In genomic region chr17:17021194-17021863, GRCh38 we compare ENCODE assay signal across 12 cellular contexts. TPM values are rescaled to one million over a fixed set of nuclear protein-coding genes. Genes with fewer than 3 reads are reported as not detected.
DNase-seq lines count a peak whose midpoint lies in the region; ATAC-seq and TF ChIP-seq lines count a peak whose summit lies in the region.
"Had no signal": no experiment of that assay in that cellular context is flagged by ENCODE, and none has a peak within 500 bp of the region (broad histone marks: within the 10 kb centered on the region; RNA-seq: fewer than 3 reads in every experiment).

No MANE protein-coding gene starts in this region.

- ATAC-seq in Right ventricle myocardium superior (ENCODE audit: poor library complexity): peak; percentile 86
- no peak for ATAC-seq in effector memory CD8-positive, alpha-beta T cell (replicated peaks)
- ATAC-seq: foreskin keratinocyte; stimulated activated memory B cell treated with anti-CD40 and anti-IgM and Interleukin-4, amounts not matched to agents 10 μg/mL and 1 μg/mL and 100 μg/mL, for 72 hours had no signal

- no peak overlapping the region for H3K4me3 ChIP-seq in neural progenitor cell

- peaks cover 7% of the 10 kb centered on the region for H3K27me3 Mint-ChIP-seq in neural progenitor cell (ENCODE audit: insufficient read depth, low read depth)
- no peaks in the 10 kb centered on the region for H3K27me3 Mint-ChIP-seq in effector memory CD8-positive, alpha-beta T cell
- peaks cover 2% of the 10 kb centered on the region for H3K27me3 Mint-ChIP-seq in T-helper 2 cell treated with Interferon-gamma antibody and Interleukin-4, amounts not matched to agents 5 μg/mL and 100 μg/mL, for 36 hours (ENCODE audit: low read depth)
- H3K27me3 Mint-ChIP-seq: activated naive CD8-positive, alpha-beta T cell; stimulated activated memory B cell treated with anti-CD40 and anti-IgM and Interleukin-4, amounts not matched to agents 10 μg/mL and 1 μg/mL and 100 μg/mL, for 72 hours had no signal

- H3F3A ChIP-seq in neural progenitor cell (ENCODE audit: low read depth): no peaks in the 10 kb centered on the region

- no peaks in the 10 kb centered on the region for H3K36me3 ChIP-seq in neural progenitor cell

- H3K27ac ChIP-seq in neural progenitor cell: no peak overlapping the region
- H3K27ac ChIP-seq: foreskin keratinocyte had no signal

- no peaks in the 10 kb centered on the region for H3K36me3 Mint-ChIP-seq in neural progenitor cell
- peaks cover 4% of the 10 kb centered on the region for H3K36me3 Mint-ChIP-seq in effector memory CD8-positive, alpha-beta T cell (ENCODE audit: insufficient read depth)
- no peaks in the 10 kb centered on the region for H3K36me3 Mint-ChIP-seq in T-helper 2 cell treated with Interferon-gamma antibody and Interleukin-4, amounts not matched to agents 5 μg/mL and 100 μg/mL, for 36 hours (ENCODE audit: low read depth)
- H3K36me3 Mint-ChIP-seq: activated naive CD8-positive, alpha-beta T cell; stimulated activated memory B cell treated with anti-CD40 and anti-IgM and Interleukin-4, amounts not matched to agents 10 μg/mL and 1 μg/mL and 100 μg/mL, for 72 hours had no signal

- peaks cover 7% of the 10 kb centered on the region for H3K4me1 Mint-ChIP-seq in neural progenitor cell
- H3K4me1 Mint-ChIP-seq in effector memory CD8-positive, alpha-beta T cell (ENCODE audit: low read depth in 2 of 2): peaks cover 20% of the 10 kb centered on the region in 2 donors
- peaks cover 14% of the 10 kb centered on the region for H3K4me1 Mint-ChIP-seq in T-helper 2 cell treated with Interferon-gamma antibody and Interleukin-4, amounts not matched to agents 5 μg/mL and 100 μg/mL, for 36 hours (ENCODE audit: low read depth)

- intact Hi-C loops in Right ventricle myocardium superior (cut with DNase I): no loop called here

- TF ChIP-seq CTCF in neural progenitor cell (IDR thresholded peaks at IDR 0.05): no peak

- no peaks in the 10 kb centered on the region for H3K9me3 ChIP-seq in neural progenitor cell (ENCODE audit: low read depth)

- no peaks in the 10 kb centered on the region for H3K27me3 ChIP-seq in neural progenitor cell
- H3K27me3 ChIP-seq: foreskin keratinocyte had no signal

- H3K27ac Mint-ChIP-seq in neural progenitor cell: no peak overlapping the region
- no peak overlapping the region for H3K27ac Mint-ChIP-seq in effector memory CD8-positive, alpha-beta T cell
- no peak overlapping the region for H3K27ac Mint-ChIP-seq in T-helper 2 cell treated with Interferon-gamma antibody and Interleukin-4, amounts not matched to agents 5 μg/mL and 100 μg/mL, for 36 hours
- H3K27ac Mint-ChIP-seq: activated naive CD8-positive, alpha-beta T cell; stimulated activated memory B cell treated with anti-CD40 and anti-IgM and Interleukin-4, amounts not matched to agents 10 μg/mL and 1 μg/mL and 100 μg/mL, for 72 hours had no signal

- H3K9me3 Mint-ChIP-seq in neural progenitor cell: no peaks in the 10 kb centered on the region
- no peaks in the 10 kb centered on the region for H3K9me3 Mint-ChIP-seq in effector memory CD8-positive, alpha-beta T cell
- no peaks in the 10 kb centered on the region for H3K9me3 Mint-ChIP-seq in T-helper 2 cell treated with Interferon-gamma antibody and Interleukin-4, amounts not matched to agents 5 μg/mL and 100 μg/mL, for 36 hours
- H3K9me3 Mint-ChIP-seq: stimulated activated memory B cell treated with anti-CD40 and anti-IgM and Interleukin-4, amounts not matched to agents 10 μg/mL and 1 μg/mL and 100 μg/mL, for 72 hours had no signal

- no peak overlapping the region for H3K4me3 Mint-ChIP-seq in neural progenitor cell
- no peak overlapping the region for H3K4me3 Mint-ChIP-seq in effector memory CD8-positive, alpha-beta T cell
- H3K4me3 Mint-ChIP-seq in T-helper 2 cell treated with Interferon-gamma antibody and Interleukin-4, amounts not matched to agents 5 μg/mL and 100 μg/mL, for 36 hours: no peak overlapping the region
- H3K4me3 Mint-ChIP-seq: activated naive CD8-positive, alpha-beta T cell; stimulated activated memory B cell treated with anti-CD40 and anti-IgM and Interleukin-4, amounts not matched to agents 10 μg/mL and 1 μg/mL and 100 μg/mL, for 72 hours had no signal

- DNase-seq in A172 (ENCODE audit: low spot score): peak; percentile 95
- DNase-seq in RPMI7951 (ENCODE audit: low read depth): peak; percentile 67
- peak; percentile 76 for DNase-seq in Right ventricle myocardium superior
- DNase-seq in neural progenitor cell (ENCODE audit: low spot score): peak; percentile 82
- no peak for DNase-seq in effector memory CD8-positive, alpha-beta T cell
- no peak for DNase-seq in kidney glomerular epithelial cell (lab: John Stamatoyannopoulos, UW)
- DNase-seq in T-helper 2 cell treated with Interferon-gamma antibody and Interleukin-4, amounts not matched to agents 5 μg/mL and 100 μg/mL, for 36 hours (ENCODE audit: low spot score): no peak
- no peak for DNase-seq in SIG-M5 treated with dmso at 0.1 percent for 504 hours (lab: John Stamatoyannopoulos, UW; ENCODE audit: unreplicated experiment)
- DNase-seq: foreskin keratinocyte had no signal

- H3K4me2 ChIP-seq in neural progenitor cell: peak overlapping the region; percentile 50

- no peak overlapping the region for H2AFZ ChIP-seq in neural progenitor cell (replicated peaks)

- no peaks in the 10 kb centered on the region for H3K79me2 ChIP-seq in neural progenitor cell (ENCODE audit: low read depth)

- H4K20me1 ChIP-seq in neural progenitor cell (ENCODE audit: low read depth): no peaks in the 10 kb centered on the region

- no peak overlapping the region for H3K9ac ChIP-seq in neural progenitor cell

- H3K4me1 ChIP-seq in neural progenitor cell: peaks cover 9% of the 10 kb centered on the region

RNA-seq across cellular contexts. Expression of gene MPRIP, which starts 20.9 kb away (rescaled TPM):
- 295 and 299 TPM in 2 replicates for total RNA-seq in A172 (2014; rRNA removed; shearing (Covaris generic))
- 77.1 and 86.3 TPM in 2 replicates for total RNA-seq in RPMI7951 (2014; rRNA removed; shearing (Covaris generic))
- total RNA-seq in Right ventricle myocardium superior: 280 TPM
- 42.1 and 65.0 TPM in 2 replicates for total RNA-seq in neural progenitor cell (ENCODE audit: low replicate concordance)

RNA-seq across cellular contexts. Expression of gene TNFRSF13B, which starts 49.4 kb away (rescaled TPM):
- total RNA-seq in A172 (2014; rRNA removed; shearing (Covaris generic)): not detected in 2 replicates
- not detected in 2 replicates for total RNA-seq in RPMI7951 (2014; rRNA removed; shearing (Covaris generic))
- total RNA-seq in Right ventricle myocardium superior (not detected), neural progenitor cell (ENCODE audit: low replicate concordance) (not detected in 2 replicates)
- total RNA-seq: foreskin keratinocyte, renal cortical epithelial cell had no signal

Comparison
In these comparisons a context has a peak if more than half of its experiments do, and no peak if none do; other contexts are left out.
1. DNase-seq: peak in A172 (single experiment), RPMI7951 (single experiment), Right ventricle myocardium superior (single experiment) and neural progenitor cell (single experiment); none in effector memory CD8-positive, alpha-beta T cell (0 of 3), kidney glomerular epithelial cell (single experiment), T-helper 2 cell treated with Interferon-gamma antibody and Interleukin-4, amounts not matched to agents 5 μg/mL and 100 μg/mL, for 36 hours (single experiment) and SIG-M5 treated with dmso at 0.1 percent for 504 hours (single experiment).